In the genomic region with DNA sequence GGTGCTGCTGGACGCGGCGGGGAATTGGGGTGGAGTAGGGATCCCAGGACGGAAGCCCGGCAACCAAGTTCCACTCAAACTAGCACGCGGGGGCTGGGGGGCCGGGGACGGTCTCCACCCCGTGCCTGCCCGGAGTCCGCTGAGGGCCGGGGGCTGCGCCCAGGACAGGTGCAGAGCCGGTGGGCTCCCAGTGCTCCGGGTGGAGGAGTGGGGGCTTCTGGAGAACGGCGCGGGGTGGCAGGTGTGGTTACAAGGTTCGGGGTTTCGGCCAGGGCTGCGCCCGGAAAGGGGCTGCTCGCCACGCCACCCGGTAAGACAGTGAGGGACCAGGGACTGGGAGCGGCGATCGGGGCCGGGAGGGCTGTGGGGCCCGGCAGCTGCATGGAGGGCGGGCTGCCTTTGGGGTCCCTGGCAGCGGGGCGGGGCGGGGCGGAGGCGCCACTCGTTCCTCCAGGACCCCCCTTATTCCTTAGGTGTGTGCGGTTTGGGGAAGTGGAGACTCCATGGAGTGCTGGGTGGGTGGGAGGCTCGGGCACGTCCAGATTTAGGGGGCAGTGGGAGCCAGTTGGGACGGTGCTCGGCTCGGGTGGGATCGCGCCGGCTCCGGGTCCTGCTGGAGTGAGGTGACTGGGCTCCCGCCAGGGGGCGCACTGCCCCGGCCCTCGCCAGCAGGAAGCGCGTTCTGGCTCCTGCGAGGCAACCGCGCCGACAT, we compare ENCODE assay signal across 8 cellular contexts. TPM values are rescaled to one million over a fixed set of nuclear protein-coding genes. Genes with fewer than 3 reads are reported as not detected.
A peak's percentile ranks its signal among the peaks of the same experiment; 100 is the strongest.
DNase-seq lines count a peak whose midpoint lies in the region; ATAC-seq, FAIRE-seq and TF ChIP-seq lines count a peak whose summit lies in the region.

No MANE protein-coding gene starts in this region.

- intact Hi-C loops in Right ventricle myocardium superior (cut with DNase I): loop anchor here (5.0 kb wide), 4 partner anchors 50 to 185 kb away; no protein-coding TSS in a partner anchor
- intact Hi-C loops in pancreas (cut with DNase I): loop anchor here in 1 of 3 donors (5.0 kb wide), 1 partner anchor 185 kb away; no protein-coding TSS in a partner anchor
- intact Hi-C loops in thyroid gland (cut with DNase I): loop anchor here (5.0 to 10.0 kb wide), 2 partner anchors 103 to 170 kb away; no protein-coding TSS in a partner anchor

- peak overlapping the region in 1 of 3 donors; percentile 62 for H3K27ac Mint-ChIP-seq in IgD-negative memory B cell
- H3K27ac Mint-ChIP-seq in activated naive CD4-positive, alpha-beta T cell treated with anti-CD3 and anti-CD28 coated beads, Interleukin-2, amount 50 U/mL, for 72 hours: peak overlapping the region in 1 of 2 donors; percentile 62

- DNase-seq in BJ (ENCODE audit: low read depth): no peak
- DNase-seq in GM19239 (ENCODE audit: insufficient read length, low spot score): peak; percentile 98
- no peak for DNase-seq in SK-N-MC (ENCODE audit: low read depth, low spot score)
- DNase-seq in activated naive CD4-positive, alpha-beta T cell treated with anti-CD3 and anti-CD28 coated beads, Interleukin-2, amount 50 U/mL, for 72 hours (ENCODE audit: low spot score in 2 of 2): peak; percentile 82 to 86
- peak; percentile 92 for DNase-seq in Right ventricle myocardium superior
- DNase-seq in pancreas: peak; percentile 54 to 94 (median 77)
- peak; percentile 76 for DNase-seq in thyroid gland

- 1% methylated on average over 46 to 58 of the region's 58 CpGs for WGBS in pancreas, 2 donors
- WGBS in thyroid gland, 2 donors: 0 to 3% methylated on average over 18 to 27 of the region's 58 CpGs

- FAIRE-seq in GM19239 (lab: Jason Lieb, UNC) (no peak), pancreas (lab: Jason Lieb, UNC) (no peak)

- H3K9me3 ChIP-seq in SK-N-MC (ENCODE audit: low read depth, low read length) (no peaks in the 10 kb centered on the region), pancreas (no peaks in the 10 kb centered on the region), thyroid gland (no peaks in the 10 kb centered on the region)

- no peak for TF ChIP-seq POLR2A in thyroid gland (IDR thresholded peaks at IDR 0.05)

- H3K4me3 ChIP-seq in BJ (ENCODE audit: low read depth, low read length) (peak overlapping the region; percentile 35), SK-N-MC (peak overlapping the region; percentile 92), pancreas (peak overlapping the region; percentile 24 to 69 (median 42)), thyroid gland (replicated peaks in 1 of 3) (peak overlapping the region; percentile 28 to 85 (median 40))

- peaks cover 5% of the 10 kb centered on the region for H3K27me3 Mint-ChIP-seq in IgD-negative memory B cell

- H3K36me3 ChIP-seq in BJ (ENCODE audit: control insufficient read depth, insufficient read depth, low read length) (no peaks in the 10 kb centered on the region), SK-N-MC (ENCODE audit: insufficient read depth, low read length) (no peaks in the 10 kb centered on the region), pancreas (no peaks in the 10 kb centered on the region), thyroid gland (no peaks in the 10 kb centered on the region)

- H3K4me3 Mint-ChIP-seq in IgD-negative memory B cell: peak overlapping the region; percentile 80 to 93 (median 87)

- H3K27me3 ChIP-seq in BJ (ENCODE audit: control insufficient read depth, insufficient read depth, low read length) (peaks cover 26% of the 10 kb centered on the region), pancreas (no peaks in the 10 kb centered on the region), thyroid gland (no peaks in the 10 kb centered on the region)

- H3K9me3 Mint-ChIP-seq in IgD-negative memory B cell: no peaks in the 10 kb centered on the region
- no peaks in the 10 kb centered on the region for H3K9me3 Mint-ChIP-seq in activated naive CD4-positive, alpha-beta T cell treated with anti-CD3 and anti-CD28 coated beads, Interleukin-2, amount 50 U/mL, for 72 hours

- H3K36me3 Mint-ChIP-seq in IgD-negative memory B cell: no peaks in the 10 kb centered on the region
- H3K36me3 Mint-ChIP-seq in activated naive CD4-positive, alpha-beta T cell treated with anti-CD3 and anti-CD28 coated beads, Interleukin-2, amount 50 U/mL, for 72 hours: no peaks in the 10 kb centered on the region

- peaks cover 3 to 13% (median 11%) of the 10 kb centered on the region in 3 donors for H3K4me1 Mint-ChIP-seq in IgD-negative memory B cell

- TF ChIP-seq CTCF in BJ (IDR thresholded peaks at IDR 0.05; ENCODE audit: insufficient read depth, low read depth, low read length) (peak; percentile 94), pancreas (IDR thresholded peaks at IDR 0.05) (peak; percentile 84 to 95 (median 94)), thyroid gland (IDR thresholded peaks at IDR 0.05) (peak; percentile 64 to 95 (median 84))

- CTCF ChIA-PET in BJ (lab: Yijun Ruan, JAX): interaction anchor here (0.6 to 1.0 kb wide), 4 partner anchors 19 to 199 kb away, joined by 3 to 4 read pairs (median 4); no protein-coding TSS in a partner anchor

- POLR2A ChIA-PET in BJ (lab: Charles Lee): no interaction called here

- H3K27ac ChIP-seq in SK-N-MC: no peak overlapping the region
- H3K27ac ChIP-seq in pancreas: no peak overlapping the region
- H3K27ac ChIP-seq in thyroid gland: peak overlapping the region in 2 of 3 donors; percentile 65 to 81

- ATAC-seq in activated naive CD4-positive, alpha-beta T cell treated with anti-CD3 and anti-CD28 coated beads, Interleukin-2, amount 50 U/mL, for 72 hours: peak; percentile 61 to 90
- ATAC-seq in Right ventricle myocardium superior (ENCODE audit: poor library complexity): peak; percentile 92
- ATAC-seq in pancreas: peak; percentile 90 to 96 (median 94)

- H3K4me1 ChIP-seq in pancreas (peaks cover 0 to 4% (median 0%) of the 10 kb centered on the region in 3 donors), thyroid gland (peaks cover 16 to 43% of the 10 kb centered on the region in 2 donors)

- H3K9ac ChIP-seq in SK-N-MC (ENCODE audit: insufficient read length): peak overlapping the region; percentile 69

RNA-seq across cellular contexts. Expression of gene TSPAN18, which starts 0.8 kb away (rescaled TPM):
- polyA plus RNA-seq in BJ (2011; rRNA removed) (0.20 and 0.55 TPM in 2 replicates), IgD-negative memory B cell (2.1 TPM), pancreas (1 to 10 TPM; 1.2 to 1.9 TPM)
- 0.05 and 0.46 TPM in 2 replicates for polyA minus RNA-seq in BJ (2011; rRNA and poly(A)+ RNA removed)
- total RNA-seq in activated naive CD4-positive, alpha-beta T cell treated with anti-CD3 and anti-CD28 coated beads, Interleukin-2, amount 50 U/mL, for 72 hours: 1 to 10 TPM; 2.3 to 3.6 TPM
- total RNA-seq in Right ventricle myocardium superior (99.7 TPM), pancreas (1 to 10 TPM in 4 of 6 donors, under 1 TPM in 2; 0.69 to 2.7 (median 1.5) TPM), thyroid gland (10 to 100 TPM in 1 of 4 donors, 1 to 10 TPM in 3; 3.6 to 12.4 (median 8.2) TPM)

Comparison
In these comparisons a context has a peak if more than half of its experiments do, and no peak if none do; other contexts are left out.
1. DNase-seq: peak in GM19239 (single experiment), activated naive CD4-positive, alpha-beta T cell treated with anti-CD3 and anti-CD28 coated beads, Interleukin-2, amount 50 U/mL, for 72 hours (2 of 2), Right ventricle myocardium superior (single experiment), pancreas (6 of 6) and thyroid gland (2 of 2); none in BJ (single experiment) and SK-N-MC (single experiment).
2. H3K4me3 ChIP-seq: peak in every context shown above with its lines; median percentile 92 in SK-N-MC; 42 in pancreas; 40 in thyroid gland; 35 in BJ.
3. H3K27ac ChIP-seq: peak in thyroid gland (2 of 3); none in SK-N-MC (single experiment) and pancreas (0 of 4).
4. Peak in every context shown above with its lines, with median percentiles within 50 percentile points of each other: CTCF ChIP-seq and ATAC-seq.